Comparison of ENCODE assay signal across 1 cellular context in genomic region chr4:7034262-7035081, GRCh38.
TF ChIP-seq lines count a peak whose summit lies in the region.

No MANE protein-coding gene starts in this region.

TF ChIP-seq in IMR-90, 13 proteins besides CTCF, POLR2A, EP300 and RAD21:
- TF ChIP-seq CEBPB (IDR thresholded peaks at IDR 0.05; ENCODE audit: low read depth, low read length), result no peak
- no peak for TF ChIP-seq RCOR1 (IDR thresholded peaks at IDR 0.05; ENCODE audit: insufficient replicate concordance, low read length)
- TF ChIP-seq, protein P1, sequence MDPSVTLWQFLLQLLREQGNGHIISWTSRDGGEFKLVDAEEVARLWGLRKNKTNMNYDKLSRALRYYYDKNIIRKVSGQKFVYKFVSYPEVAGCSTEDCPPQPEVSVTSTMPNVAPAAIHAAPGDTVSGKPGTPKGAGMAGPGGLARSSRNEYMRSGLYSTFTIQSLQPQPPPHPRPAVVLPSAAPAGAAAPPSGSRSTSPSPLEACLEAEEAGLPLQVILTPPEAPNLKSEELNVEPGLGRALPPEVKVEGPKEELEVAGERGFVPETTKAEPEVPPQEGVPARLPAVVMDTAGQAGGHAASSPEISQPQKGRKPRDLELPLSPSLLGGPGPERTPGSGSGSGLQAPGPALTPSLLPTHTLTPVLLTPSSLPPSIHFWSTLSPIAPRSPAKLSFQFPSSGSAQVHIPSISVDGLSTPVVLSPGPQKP (IDR thresholded peaks at IDR 0.05; ENCODE audit: borderline replicate concordance, low read depth, low read length), result no peak
- TF ChIP-seq RFX5 (IDR thresholded peaks at IDR 0.05; ENCODE audit: low read depth, low read length), result no peak
- no peak for TF ChIP-seq SMC3 (IDR thresholded peaks at IDR 0.05; ENCODE audit: low read depth, low read length)
